In genomic region chr5:3335301-3335700, GRCh38 we compare ENCODE assay signal across 27 cellular contexts.
"Had no signal": no experiment of that assay in that cellular context is flagged by ENCODE, and none has a peak within 500 bp of the region (broad histone marks: within the 10 kb centered on the region; RNA-seq: fewer than 3 reads in every experiment).

No MANE protein-coding gene starts in this region.

- H3K9me3 ChIP-seq: pancreas, prostate gland, right lobe of liver, stomach, thoracic aorta, thyroid gland, upper lobe of left lung, vagina had no signal

- H3K9me3 Mint-ChIP-seq: natural killer cell treated with Interleukin-12 subunit alpha and Interleukin-12 subunit beta and Interleukin-15 and Interleukin-18, amount 100 ng/mL, for 72 hours; nephron progenitor cell; neural crest cell; stimulated activated effector memory CD8-positive, alpha-beta T cell treated with anti-CD3 and anti-CD28 coated beads, Interleukin-12 subunit alpha, Interleukin-12 subunit beta, amount 100 ng/mL, for 72 hours; stimulated activated naive CD8-positive, alpha-beta T cell treated with anti-CD3 and anti-CD28 coated beads, Interleukin-15, Interleukin-2, amounts not matched to agents 100 ng/mL and 50 ng/mL, for 24 hours had no signal

- H3K4me1 Mint-ChIP-seq: naive B cell; naive thymus-derived CD8-positive, alpha-beta T cell; nephron progenitor cell; neural crest cell; stimulated activated effector memory CD8-positive, alpha-beta T cell treated with anti-CD3 and anti-CD28 coated beads, Interleukin-12 subunit alpha, Interleukin-12 subunit beta, amount 100 ng/mL, for 72 hours; stimulated activated naive B cell treated with anti-CD40 and anti-IgM and Interleukin-4, amounts not matched to agents 10 μg/mL and 1 μg/mL and 100 μg/mL, for 72 hours had no signal

- DNase-seq: naive B cell; naive thymus-derived CD8-positive, alpha-beta T cell; nephron progenitor cell; occipital lobe; pancreas; retina; right cardiac atrium; right lobe of liver; small intestine; stimulated activated CD4-positive, alpha-beta T cell treated with anti-CD3 and anti-CD28 coated beads, Interleukin-15, amount 100 ng/mL, for 24 hours; stimulated activated CD4-positive, alpha-beta T cell treated with anti-CD3 and anti-CD28 coated beads, Interleukin-2, amount 100 ng/mL, for 24 hours; stimulated activated CD4-positive, alpha-beta T cell treated with anti-CD3 and anti-CD28 coated beads, Interleukin-2, amount 100 ng/mL, for 48 hours; stimulated activated CD4-positive, alpha-beta T cell treated with anti-CD3 and anti-CD28 coated beads, Interleukin-4, amount 100 ng/mL, for 24 hours; stimulated activated naive B cell treated with anti-CD40 and anti-IgM and Interleukin-4, amounts not matched to agents 10 μg/mL and 1 μg/mL and 100 μg/mL, for 72 hours; stimulated activated naive CD4-positive, alpha-beta T cell treated with Interleukin-2 at 50 U/mL for 16 hours; stomach; thyroid gland; trophoblast cell; upper lobe of left lung had no signal

- H3K27ac Mint-ChIP-seq: naive B cell; naive thymus-derived CD8-positive, alpha-beta T cell; natural killer cell treated with Interleukin-12 subunit alpha and Interleukin-12 subunit beta and Interleukin-15 and Interleukin-18, amount 100 ng/mL, for 72 hours; nephron progenitor cell; stimulated activated effector memory CD8-positive, alpha-beta T cell treated with anti-CD3 and anti-CD28 coated beads, Interleukin-12 subunit alpha, Interleukin-12 subunit beta, amount 100 ng/mL, for 72 hours; stimulated activated naive B cell treated with anti-CD40 and anti-IgM and Interleukin-4, amounts not matched to agents 10 μg/mL and 1 μg/mL and 100 μg/mL, for 72 hours; stimulated activated naive CD8-positive, alpha-beta T cell treated with anti-CD3 and anti-CD28 coated beads, Interleukin-15, Interleukin-2, amounts not matched to agents 100 ng/mL and 50 ng/mL, for 24 hours had no signal

- H3K27me3 ChIP-seq: pancreas, right lobe of liver, thyroid gland, tibial nerve, upper lobe of left lung, vagina had no signal

- H3K4me3 Mint-ChIP-seq: naive B cell; naive thymus-derived CD8-positive, alpha-beta T cell; natural killer cell treated with Interleukin-12 subunit alpha and Interleukin-12 subunit beta and Interleukin-15 and Interleukin-18, amount 100 ng/mL, for 72 hours; nephron progenitor cell; neural crest cell; stimulated activated effector memory CD8-positive, alpha-beta T cell treated with anti-CD3 and anti-CD28 coated beads, Interleukin-12 subunit alpha, Interleukin-12 subunit beta, amount 100 ng/mL, for 72 hours; stimulated activated naive B cell treated with anti-CD40 and anti-IgM and Interleukin-4, amounts not matched to agents 10 μg/mL and 1 μg/mL and 100 μg/mL, for 72 hours; stimulated activated naive CD8-positive, alpha-beta T cell treated with anti-CD3 and anti-CD28 coated beads, Interleukin-15, Interleukin-2, amounts not matched to agents 100 ng/mL and 50 ng/mL, for 24 hours had no signal

- H3K36me3 ChIP-seq: pancreas, prostate gland, right lobe of liver, stomach, thoracic aorta, thyroid gland, tibial nerve, upper lobe of left lung, vagina had no signal

- H3K4me3 ChIP-seq: pancreas, prostate gland, right lobe of liver, stomach, thoracic aorta, thyroid gland, tibial nerve, upper lobe of left lung, vagina had no signal

- H3K36me3 Mint-ChIP-seq: naive B cell; naive thymus-derived CD8-positive, alpha-beta T cell; natural killer cell treated with Interleukin-12 subunit alpha and Interleukin-12 subunit beta and Interleukin-15 and Interleukin-18, amount 100 ng/mL, for 72 hours; stimulated activated effector memory CD8-positive, alpha-beta T cell treated with anti-CD3 and anti-CD28 coated beads, Interleukin-12 subunit alpha, Interleukin-12 subunit beta, amount 100 ng/mL, for 72 hours; stimulated activated naive B cell treated with anti-CD40 and anti-IgM and Interleukin-4, amounts not matched to agents 10 μg/mL and 1 μg/mL and 100 μg/mL, for 72 hours had no signal

- H3K27ac ChIP-seq: pancreas, prostate gland, right lobe of liver, stomach, thoracic aorta, thyroid gland, tibial nerve, upper lobe of left lung, vagina had no signal

- H3K27me3 Mint-ChIP-seq: naive B cell; naive thymus-derived CD8-positive, alpha-beta T cell; natural killer cell treated with Interleukin-12 subunit alpha and Interleukin-12 subunit beta and Interleukin-15 and Interleukin-18, amount 100 ng/mL, for 72 hours; stimulated activated naive B cell treated with anti-CD40 and anti-IgM and Interleukin-4, amounts not matched to agents 10 μg/mL and 1 μg/mL and 100 μg/mL, for 72 hours; stimulated activated naive CD8-positive, alpha-beta T cell treated with anti-CD3 and anti-CD28 coated beads, Interleukin-15, Interleukin-2, amounts not matched to agents 100 ng/mL and 50 ng/mL, for 24 hours had no signal

- H3K4me1 ChIP-seq: pancreas, prostate gland, right lobe of liver, stomach, thyroid gland, tibial nerve, upper lobe of left lung, vagina had no signal
